In the genomic region with DNA sequence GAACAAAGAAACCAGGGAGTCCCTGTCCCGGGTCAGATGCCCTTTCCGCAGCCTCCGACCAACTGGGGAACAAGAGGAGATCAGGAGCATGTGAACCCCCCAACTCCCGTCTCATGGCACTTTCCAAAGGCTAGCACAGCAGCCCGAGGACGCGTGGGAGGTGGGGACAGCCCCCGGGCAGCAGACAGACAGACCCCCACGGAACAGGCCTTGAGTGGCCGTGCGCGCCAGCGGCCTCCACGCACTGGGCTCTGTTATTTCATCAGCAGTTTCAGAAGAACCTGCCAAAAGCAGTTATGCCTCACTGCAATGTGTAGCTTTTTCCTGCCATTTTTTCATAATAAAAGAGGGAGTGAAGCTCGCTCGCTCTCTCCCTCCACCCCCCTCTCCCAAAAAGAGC, we compare ENCODE assay signal across 8 cellular contexts. TPM values are rescaled to one million over a fixed set of nuclear protein-coding genes. Genes with fewer than 3 reads are reported as not detected.
DNase-seq lines count a peak whose midpoint lies in the region; ATAC-seq, FAIRE-seq and TF ChIP-seq lines count a peak whose summit lies in the region.

No MANE protein-coding gene starts in this region.

- in situ Hi-C loops in gastrocnemius medialis (cut with MboI; ENCODE audit: low sequenced_read_pairs in 4 of 4) = no loop called here

- TF ChIP-seq POLR2A in gastrocnemius medialis (IDR thresholded peaks at IDR 0.05) (no peak), uterus (IDR thresholded peaks at IDR 0.05) (no peak), H54 (IDR thresholded peaks at IDR 0.05; ENCODE audit: low read depth, low read length) (no peak)

- no peak for ATAC-seq in gastrocnemius medialis

- H3K9me3 ChIP-seq in right atrium auricular region (no peaks in the 10 kb centered on the region), gastrocnemius medialis (no peaks in the 10 kb centered on the region), uterus (no peaks in the 10 kb centered on the region)

- H3K27ac ChIP-seq in right atrium auricular region (no peak overlapping the region), gastrocnemius medialis (no peak overlapping the region), uterus (no peak overlapping the region)

- peaks cover 43% of the 10 kb centered on the region for H3K27me3 Mint-ChIP-seq in activated naive CD8-positive, alpha-beta T cell treated with anti-CD3 and anti-CD28 coated beads for 36 hours

- no peak for FAIRE-seq in H54 (lab: Jason Lieb, UNC)

- no peaks in the 10 kb centered on the region for H3K9me3 Mint-ChIP-seq in activated naive CD8-positive, alpha-beta T cell treated with anti-CD3 and anti-CD28 coated beads for 36 hours

- H3K4me1 ChIP-seq in right atrium auricular region (no peaks in the 10 kb centered on the region), gastrocnemius medialis (no peaks in the 10 kb centered on the region), uterus (no peaks in the 10 kb centered on the region)

- no peaks in the 10 kb centered on the region for H3K36me3 Mint-ChIP-seq in activated naive CD8-positive, alpha-beta T cell treated with anti-CD3 and anti-CD28 coated beads for 36 hours

- H3K27ac Mint-ChIP-seq in activated naive CD8-positive, alpha-beta T cell treated with anti-CD3 and anti-CD28 coated beads for 36 hours = no peak overlapping the region

- H3K27me3 ChIP-seq in right atrium auricular region (no peaks in the 10 kb centered on the region), gastrocnemius medialis (peaks cover 0 to 30% (median 0%) of the 10 kb centered on the region in 3 donors), uterus (no peaks in the 10 kb centered on the region)

- H3K4me3 ChIP-seq in GM12865 (ENCODE audit: low read depth, low read length) (peak overlapping the region; percentile 13), right atrium auricular region (peak overlapping the region; percentile 14 to 41), gastrocnemius medialis (peak overlapping the region; percentile 21 to 47 (median 32)), uterus (peak overlapping the region in 1 of 2 donors; percentile 4)

- TF ChIP-seq CTCF in GM12865 (IDR thresholded peaks at IDR 0.05; ENCODE audit: insufficient read depth, low read depth, low read length, missing control alignments) = no peak
- no peak for TF ChIP-seq CTCF in right atrium auricular region (IDR thresholded peaks at IDR 0.05)
- no peak for TF ChIP-seq CTCF in gastrocnemius medialis (IDR thresholded peaks at IDR 0.05 in 4 of 5, conservative IDR thresholded peaks at IDR 0.05 in 1 of 5)
- TF ChIP-seq CTCF in uterus (IDR thresholded peaks at IDR 0.05) = no peak

- no peaks in the 10 kb centered on the region for H3K36me3 ChIP-seq in right atrium auricular region
- no peaks in the 10 kb centered on the region for H3K36me3 ChIP-seq in gastrocnemius medialis
- H3K36me3 ChIP-seq in uterus = no peaks in the 10 kb centered on the region

- H3K4me3 Mint-ChIP-seq in activated naive CD8-positive, alpha-beta T cell treated with anti-CD3 and anti-CD28 coated beads for 36 hours = peak overlapping the region; percentile 67

- DNase-seq in GM12865 (ENCODE audit: low read depth) = no peak
- no peak for DNase-seq in activated naive CD8-positive, alpha-beta T cell treated with anti-CD3 and anti-CD28 coated beads for 36 hours
- no peak for DNase-seq in right atrium auricular region (ENCODE audit: low spot score)
- no peak for DNase-seq in gastrocnemius medialis
- no peak for DNase-seq in DMS 273 (lab: John Stamatoyannopoulos, UW; ENCODE audit: unreplicated experiment)
- no peak for DNase-seq in uterus
- DNase-seq in H54 (ENCODE audit: insufficient read length, low spot score) = no peak
- no peak for DNase-seq in DMS 273 treated with DMSO at 0.1 percent for 48 hours (lab: John Stamatoyannopoulos, UW)

- H3K4me1 Mint-ChIP-seq in activated naive CD8-positive, alpha-beta T cell treated with anti-CD3 and anti-CD28 coated beads for 36 hours = peaks cover 13% of the 10 kb centered on the region

- intact Hi-C loops in gastrocnemius medialis (cut with DNase I; ENCODE audit: low total_unique reads) = no loop called here
- intact Hi-C loops in uterus (cut with DNase I; ENCODE audit: low total_unique reads) = no loop called here

RNA-seq across cellular contexts. Expression of a gene that starts 0.3 kb away (rescaled TPM):
- total RNA-seq in activated naive CD8-positive, alpha-beta T cell treated with anti-CD3 and anti-CD28 coated beads for 36 hours = under 1 TPM; 0.12 to 0.22 TPM
- total RNA-seq in right atrium auricular region (not detected), gastrocnemius medialis (not detected), uterus (1 to 10 TPM in 2 of 4 donors, not detected in 2; 1.0 to 1.2 TPM)
